10 cellular contexts compared by ENCODE assay signal in genomic region chr2:74836675-74837401, GRCh38. TPM values are rescaled to one million over a fixed set of nuclear protein-coding genes. Genes with fewer than 3 reads are reported as not detected.
DNase-seq lines count a peak whose midpoint lies in the region; ATAC-seq and TF ChIP-seq lines count a peak whose summit lies in the region.
"Had no signal": no experiment of that assay in that cellular context is flagged by ENCODE, and none has a peak within 500 bp of the region (broad histone marks: within the 10 kb centered on the region; RNA-seq: fewer than 3 reads in every experiment).

No MANE protein-coding gene starts in this region.

- peak; percentile 47 for DNase-seq in NCI-H446 treated with DMSO at 0.1 percent for 48 hours (lab: John Stamatoyannopoulos, UW)
- DNase-seq in epithelial cell of esophagus (ENCODE audit: low read depth), result no peak
- no peak for DNase-seq in psoas muscle
- DNase-seq in NCI-H1092 treated with DMSO at 0.1 percent for 48 hours (lab: John Stamatoyannopoulos, UW), result no peak
- DNase-seq in hippocampal formation (lab: John Stamatoyannopoulos, UW), result no peak
- no peak for DNase-seq in ACHN
- no peak for DNase-seq in mucosa of descending colon
- DNase-seq: activated gamma-delta T cell treated with Interleukin-2 at 50 U/mL for 16 hours had no signal

- H3K9me3 ChIP-seq in psoas muscle (no peaks in the 10 kb centered on the region), mucosa of descending colon (no peaks in the 10 kb centered on the region)

- peak overlapping the region; percentile 81 for H3K27ac ChIP-seq in psoas muscle

- peak overlapping the region; percentile 85; the same call in 1 of the 2 replicates for H3K4me3 ChIP-seq in GM08714 (ENCODE audit: low read length)
- peak overlapping the region; percentile 82 for H3K4me3 ChIP-seq in epithelial cell of esophagus (ENCODE audit: low read length)
- H3K4me3 ChIP-seq in psoas muscle, result peak overlapping the region; percentile 75
- H3K4me3 ChIP-seq in mucosa of descending colon, result no peak overlapping the region

- 55 to 66% (median 59%) methylated on average over 9 of the region's 9 CpGs for WGBS in psoas muscle, 3 donors

- H3K36me3 ChIP-seq in psoas muscle (ENCODE audit: insufficient read depth in 1 of 2, low read depth in 1 of 2) (peaks cover 0 to 5% of the 10 kb centered on the region in 2 donors), mucosa of descending colon (ENCODE audit: low read depth) (no peaks in the 10 kb centered on the region)

- TF ChIP-seq CTCF in epithelial cell of esophagus (IDR thresholded peaks at IDR 0.05; ENCODE audit: insufficient read depth, low read depth, low read length, missing control alignments) (no peak), psoas muscle (IDR thresholded peaks at IDR 0.05) (no peak), mucosa of descending colon (IDR thresholded peaks at IDR 0.05) (no peak)

- no peaks in the 10 kb centered on the region for H3K27me3 ChIP-seq in psoas muscle (ENCODE audit: insufficient read depth in 3 of 3, low read length in 2 of 3)

- in situ Hi-C loops in ACHN (cut with HindIII; ENCODE audit: low pct_ligation_motif_present, low pct_unique_long_range_greater_than_20kb, low sequenced_read_pairs), result no loop called here

- H3K4me1 ChIP-seq in psoas muscle (peaks cover 20% of the 10 kb centered on the region), mucosa of descending colon (ENCODE audit: low read depth) (peaks cover 20% of the 10 kb centered on the region)

- intact Hi-C loops in psoas muscle (cut with DNase I), result loop anchor here (5.0 kb wide), 2 partner anchors 35 to 40 kb away; no protein-coding TSS in a partner anchor
- intact Hi-C loops in mucosa of descending colon (cut with DNase I, micrococcal nuclease), result no loop called here

- ATAC-seq in psoas muscle, result no peak
- ATAC-seq in mucosa of descending colon, result no peak
- ATAC-seq: sciatic nerve had no signal

RNA-seq across cellular contexts. Expression of gene HK2, which starts 2.9 kb away (rescaled TPM):
- total RNA-seq in psoas muscle (100 to 1,000 TPM in 1 of 4 donors, 10 to 100 TPM in 3; 47.9 to 150 (median 90.9) TPM), mucosa of descending colon (100 to 1,000 TPM; 181 to 317 (median 281) TPM)
- 100 to 1,000 TPM in 1 of 3 donors, 10 to 100 TPM in 2; 14.3 to 229 (median 61.0) TPM for polyA plus RNA-seq in psoas muscle

Comparison
In these comparisons a context has a peak if more than half of its experiments do, and no peak if none do; other contexts are left out.
1. intact Hi-C loops: an anchor here in psoas muscle (5.0 kb wide); none called in mucosa of descending colon.